Comparison of ENCODE assay signal across 26 cellular contexts in genomic region chr12:19055589-19055988, GRCh38.
"Had no signal": no experiment of that assay in that cellular context is flagged by ENCODE, and none has a peak within 500 bp of the region (broad histone marks: within the 10 kb centered on the region; RNA-seq: fewer than 3 reads in every experiment).

No MANE protein-coding gene starts in this region.

- H3K4me2 ChIP-seq: hepatocyte had no signal

- H3K27me3 ChIP-seq: breast epithelium, hepatocyte, right lobe of liver, uterus had no signal

- DNase-seq: activated CD4-positive, alpha-beta T cell treated with anti-CD3 and anti-CD28 coated beads for 1 hour; activated CD4-positive, alpha-beta T cell treated with anti-CD3 and anti-CD28 coated beads, Interleukin-2, amount 10 ng/mL, durations not matched to agents 7 days and 5 days; activated CD8-positive, alpha-beta memory T cell treated with anti-CD3 and anti-CD28 coated beads, Interleukin-2, amount 10 ng/mL, durations not matched to agents 7 days and 5 days; activated CD8-positive, alpha-beta T cell treated with anti-CD3 and anti-CD28 coated beads for 36 hours; activated naive CD8-positive, alpha-beta T cell treated with anti-CD3 and anti-CD28 coated beads, Interleukin-2, amount 50 U/mL, for 24 hours; activated T-cell treated with anti-CD3 and anti-CD28 coated beads, Interleukin-2, amount 50 U/mL, for 48 hours; amygdala; central memory CD4-positive, alpha-beta T cell; left cardiac atrium; left ventricle myocardium superior; mucosa of descending colon; right lobe of liver; stimulated activated CD4-positive, alpha-beta T cell treated with anti-CD3 and anti-CD28 coated beads, Interleukin-12 subunit alpha, Interleukin-12 subunit beta, amount 100 ng/mL, for 4 hours; stimulated activated CD4-positive, alpha-beta T cell treated with anti-CD3 and anti-CD28 coated beads, Interleukin-4, amount 100 ng/mL, for 1 hour; stimulated activated naive CD8-positive, alpha-beta T cell treated with anti-CD3 and anti-CD28 coated beads, Interleukin-15, amount 100 ng/mL, for 72 hours; substantia nigra; T-helper 17 cell; T1000; uterus had no signal

- H3K9me3 ChIP-seq: breast epithelium, mucosa of descending colon, right lobe of liver, uterus had no signal

- ATAC-seq: activated CD8-positive, alpha-beta memory T cell treated with anti-CD3 and anti-CD28 coated beads, Interleukin-2, amount 10 ng/mL, durations not matched to agents 7 days and 5 days; activated CD8-positive, alpha-beta T cell treated with anti-CD3 and anti-CD28 coated beads for 36 hours; activated naive CD8-positive, alpha-beta T cell treated with anti-CD3 and anti-CD28 coated beads, Interleukin-2, amount 50 U/mL, for 24 hours; esophagus mucosa; left cardiac atrium; left ventricle myocardium superior; mucosa of descending colon; natural killer cell treated with Interleukin-12 subunit alpha and Interleukin-12 subunit beta and Interleukin-15 and Interleukin-18, amount 100 ng/mL, for 72 hours; stimulated activated effector memory CD8-positive, alpha-beta T cell treated with anti-CD3 and anti-CD28 coated beads, Interleukin-12 subunit alpha, Interleukin-12 subunit beta, amount 100 ng/mL, for 72 hours; stimulated activated naive CD8-positive, alpha-beta T cell treated with anti-CD3 and anti-CD28 coated beads, Interleukin-15, amount 100 ng/mL, for 72 hours; T-helper 17 cell; WTC11 had no signal

- H3K36me3 ChIP-seq: breast epithelium, right lobe of liver, uterus had no signal

- H3K27ac ChIP-seq: breast epithelium, hepatocyte, right lobe of liver, skin epidermis, uterus had no signal

- H3K4me1 ChIP-seq: breast epithelium had no signal

- H3K4me3 ChIP-seq: breast epithelium, hepatocyte, mucosa of descending colon, right lobe of liver, skin epidermis, uterus had no signal
